In genomic region chr4:108650212-108651067, GRCh38 we compare ENCODE assay signal across 8 cellular contexts. TPM values are rescaled to one million over a fixed set of nuclear protein-coding genes. Genes with fewer than 3 reads are reported as not detected.
DNase-seq lines count a peak whose midpoint lies in the region; ATAC-seq and TF ChIP-seq lines count a peak whose summit lies in the region.

OSTC (plus strand) TSS chr4:108650599; CDS start chr4:108650656, 57 bp downstream.

- H2AFZ ChIP-seq in fibroblast of lung (ENCODE audit: low read length): peak within 1 kb of the TSS; percentile 82

- H3K27ac ChIP-seq in RWPE2 (ENCODE audit: poor library complexity, severe bottlenecking) (peak within 1 kb of the TSS; percentile 41), fibroblast of lung (ENCODE audit: insufficient read depth, low read length) (peak within 1 kb of the TSS; percentile 89)
- H3K27ac ChIP-seq in naive thymus-derived CD4-positive, alpha-beta T cell (ENCODE audit: low read depth, low read length): peak within 1 kb of the TSS; percentile 96

- H3K4me2 ChIP-seq in fibroblast of lung (ENCODE audit: extremely low read depth, insufficient read depth, low read length): peak within 1 kb of the TSS; percentile 75

- DNase-seq in EH (ENCODE audit: low read depth): peak; percentile 96
- DNase-seq in H4 (ENCODE audit: low spot score): peak; percentile 94
- peak; percentile 95 for DNase-seq in LoVo (ENCODE audit: low spot score)
- DNase-seq in RWPE2 (ENCODE audit: low spot score): peak; percentile 95
- peak; percentile 90 for DNase-seq in activated T-helper 2 cell treated with anti-CD3 and anti-CD28 coated beads, Interferon-gamma antibody, Interleukin-2, Interleukin-4, amounts not matched to agents 10 μg/mL and 5 μg/mL and 100 μg/mL, durations not matched to agents 14 hours and 24 hours and 36 hours (ENCODE audit: low spot score)
- peak; percentile 97 to 98 for DNase-seq in fibroblast of lung (ENCODE audit: low read depth in 2 of 2)
- DNase-seq in naive thymus-derived CD4-positive, alpha-beta T cell: peak; percentile 88 to 95 (median 91)
- peak; percentile 85 for DNase-seq in stimulated activated naive B cell treated with anti-CD40 and anti-IgM and Interleukin-4, amounts not matched to agents 10 μg/mL and 1 μg/mL and 100 μg/mL, for 72 hours

- H3K4me1 Mint-ChIP-seq in activated T-helper 2 cell treated with anti-CD3 and anti-CD28 coated beads, Interferon-gamma antibody, Interleukin-2, Interleukin-4, amounts not matched to agents 10 μg/mL and 5 μg/mL and 100 μg/mL, durations not matched to agents 14 hours and 24 hours and 36 hours (ENCODE audit: low read depth): peaks cover 21% of the 10 kb centered on the region
- H3K4me1 Mint-ChIP-seq in naive thymus-derived CD4-positive, alpha-beta T cell: peaks cover 22 to 50% (median 41%) of the 10 kb centered on the region in 7 donors
- H3K4me1 Mint-ChIP-seq in stimulated activated naive B cell treated with anti-CD40 and anti-IgM and Interleukin-4, amounts not matched to agents 10 μg/mL and 1 μg/mL and 100 μg/mL, for 72 hours: peaks cover 22 to 28% of the 10 kb centered on the region in 2 donors

- intact Hi-C loops in activated T-helper 2 cell treated with anti-CD3 and anti-CD28 coated beads, Interferon-gamma antibody, Interleukin-2, Interleukin-4, amounts not matched to agents 10 μg/mL and 5 μg/mL and 100 μg/mL, durations not matched to agents 14 hours and 24 hours and 36 hours (cut with micrococcal nuclease): loop anchor here (1.0 kb wide), 2 partner anchors 30 to 1165 kb away; partner anchors contain the start of genes GAR1 and RPL34
- intact Hi-C loops in naive thymus-derived CD4-positive, alpha-beta T cell (cut with micrococcal nuclease): loop anchor here (1.0 to 10.0 kb wide), 13 partner anchors 30 to 1864 kb away; partner anchors contain the start of genes CYP2U1 (in 2 of the 2), HADH (in 2 of the 2), RPL34 (in 2 of the 2) and ELOVL6 (in 1 of the 2)

- peaks cover 33% of the 10 kb centered on the region for H3K36me3 ChIP-seq in RWPE2 (ENCODE audit: low read depth)
- H3K36me3 ChIP-seq in fibroblast of lung (ENCODE audit: control insufficient read depth, insufficient read depth, low read length): no peaks in the 10 kb centered on the region
- peaks cover 0 to 3% (median 0%) of the 10 kb centered on the region in 3 experiments for H3K36me3 ChIP-seq in naive thymus-derived CD4-positive, alpha-beta T cell (ENCODE audit: control insufficient read depth in 2 of 3, insufficient read depth in 3 of 3, low read length in 3 of 3)

- H3K27ac Mint-ChIP-seq in activated T-helper 2 cell treated with anti-CD3 and anti-CD28 coated beads, Interferon-gamma antibody, Interleukin-2, Interleukin-4, amounts not matched to agents 10 μg/mL and 5 μg/mL and 100 μg/mL, durations not matched to agents 14 hours and 24 hours and 36 hours: peak within 1 kb of the TSS; percentile 92
- peak within 1 kb of the TSS; percentile 89 to 99 (median 98) for H3K27ac Mint-ChIP-seq in naive thymus-derived CD4-positive, alpha-beta T cell
- H3K27ac Mint-ChIP-seq in stimulated activated naive B cell treated with anti-CD40 and anti-IgM and Interleukin-4, amounts not matched to agents 10 μg/mL and 1 μg/mL and 100 μg/mL, for 72 hours: peak within 1 kb of the TSS; percentile 98

- H3K4me3 ChIP-seq in RWPE2 (ENCODE audit: severe bottlenecking): peak within 1 kb of the TSS; percentile 73
- H3K4me3 ChIP-seq in fibroblast of lung (replicated peaks in 1 of 4; ENCODE audit: control extremely low read depth in 1 of 4, insufficient read depth in 1 of 4, low read depth in 3 of 4, low read length in 4 of 4): peak within 1 kb of the TSS; percentile 60 to 98 (median 80)
- H3K4me3 ChIP-seq in naive thymus-derived CD4-positive, alpha-beta T cell (ENCODE audit: low read length): peak within 1 kb of the TSS; percentile 98

- CTCF ChIA-PET in naive thymus-derived CD4-positive, alpha-beta T cell (lab: Charles Lee): interaction anchor here (0.6 to 1.3 kb wide), 3 partner anchors 78 to 485 kb away, joined by 3 read pairs; no protein-coding TSS in a partner anchor

- H3K9me3 Mint-ChIP-seq in activated T-helper 2 cell treated with anti-CD3 and anti-CD28 coated beads, Interferon-gamma antibody, Interleukin-2, Interleukin-4, amounts not matched to agents 10 μg/mL and 5 μg/mL and 100 μg/mL, durations not matched to agents 14 hours and 24 hours and 36 hours: no peaks in the 10 kb centered on the region
- H3K9me3 Mint-ChIP-seq in naive thymus-derived CD4-positive, alpha-beta T cell: no peaks in the 10 kb centered on the region
- no peaks in the 10 kb centered on the region for H3K9me3 Mint-ChIP-seq in stimulated activated naive B cell treated with anti-CD40 and anti-IgM and Interleukin-4, amounts not matched to agents 10 μg/mL and 1 μg/mL and 100 μg/mL, for 72 hours

- POLR2A ChIA-PET in naive thymus-derived CD4-positive, alpha-beta T cell (lab: Charles Lee): interaction anchor here (0.5 to 3.2 kb wide), 13 partner anchors 11 to 479 kb away, joined by 3 to 37 read pairs (median 4); partner anchors contain the start of gene RPL34

- peaks cover 18% of the 10 kb centered on the region for H3K4me1 ChIP-seq in RWPE2 (ENCODE audit: insufficient read depth, poor library complexity, severe bottlenecking)
- peaks cover 3% of the 10 kb centered on the region for H3K4me1 ChIP-seq in fibroblast of lung (ENCODE audit: control insufficient read depth, extremely low read depth, insufficient read depth, low read length)
- H3K4me1 ChIP-seq in naive thymus-derived CD4-positive, alpha-beta T cell (ENCODE audit: control insufficient read depth in 2 of 2, insufficient read depth in 2 of 2, low read length in 2 of 2): peaks cover 8 to 13% of the 10 kb centered on the region in 2 donors

- peaks cover 48% of the 10 kb centered on the region for H3K79me2 ChIP-seq in fibroblast of lung (ENCODE audit: control insufficient read depth, insufficient read depth, low read length)

- H3K4me3 Mint-ChIP-seq in activated T-helper 2 cell treated with anti-CD3 and anti-CD28 coated beads, Interferon-gamma antibody, Interleukin-2, Interleukin-4, amounts not matched to agents 10 μg/mL and 5 μg/mL and 100 μg/mL, durations not matched to agents 14 hours and 24 hours and 36 hours (ENCODE audit: low read depth): peak within 1 kb of the TSS; percentile 97
- peak within 1 kb of the TSS; percentile 90 to 99 (median 94) for H3K4me3 Mint-ChIP-seq in naive thymus-derived CD4-positive, alpha-beta T cell
- H3K4me3 Mint-ChIP-seq in stimulated activated naive B cell treated with anti-CD40 and anti-IgM and Interleukin-4, amounts not matched to agents 10 μg/mL and 1 μg/mL and 100 μg/mL, for 72 hours: peak within 1 kb of the TSS; percentile 90 to 94

- H3K9me3 ChIP-seq in RWPE2 (ENCODE audit: severe bottlenecking) (no peaks in the 10 kb centered on the region), fibroblast of lung (ENCODE audit: control insufficient read depth, insufficient read depth, low read depth, low read length) (no peaks in the 10 kb centered on the region)
- no peaks in the 10 kb centered on the region for H3K9me3 ChIP-seq in naive thymus-derived CD4-positive, alpha-beta T cell (ENCODE audit: control insufficient read depth in 2 of 3, low read length in 3 of 3)

- TF ChIP-seq CTCF in RWPE2 (IDR thresholded peaks at IDR 0.05; ENCODE audit: poor library complexity, severe bottlenecking) (no peak), fibroblast of lung (conservative IDR thresholded peaks at IDR 0.05 in 1 of 2, IDR thresholded peaks at IDR 0.05 in 1 of 2; ENCODE audit: low read depth in 1 of 2, low read length in 2 of 2) (peak; percentile 21 to 24)

- ATAC-seq in RWPE2 (ENCODE audit: low read depth): peak; percentile 84
- ATAC-seq in naive thymus-derived CD4-positive, alpha-beta T cell: peak; percentile 94
- ATAC-seq in stimulated activated naive B cell treated with anti-CD40 and anti-IgM and Interleukin-4, amounts not matched to agents 10 μg/mL and 1 μg/mL and 100 μg/mL, for 72 hours (replicated peaks): peak; percentile 92 to 93

- no peaks in the 10 kb centered on the region for H4K20me1 ChIP-seq in fibroblast of lung (ENCODE audit: control insufficient read depth, extremely low read depth, insufficient read depth, low read length)

- H3K27me3 ChIP-seq in RWPE2 (ENCODE audit: insufficient read depth, poor library complexity, severe bottlenecking) (no peaks in the 10 kb centered on the region), fibroblast of lung (ENCODE audit: control insufficient read depth, insufficient read depth, low read length) (no peaks in the 10 kb centered on the region)
- H3K27me3 ChIP-seq in naive thymus-derived CD4-positive, alpha-beta T cell (ENCODE audit: control insufficient read depth in 2 of 2, insufficient read depth in 2 of 2, low read length in 2 of 2): no peaks in the 10 kb centered on the region

- H3K9ac ChIP-seq in fibroblast of lung (ENCODE audit: insufficient read depth, low read length): peak within 1 kb of the TSS; percentile 86

- no peaks in the 10 kb centered on the region for H3K27me3 Mint-ChIP-seq in activated T-helper 2 cell treated with anti-CD3 and anti-CD28 coated beads, Interferon-gamma antibody, Interleukin-2, Interleukin-4, amounts not matched to agents 10 μg/mL and 5 μg/mL and 100 μg/mL, durations not matched to agents 14 hours and 24 hours and 36 hours (ENCODE audit: low read depth)
- no peaks in the 10 kb centered on the region for H3K27me3 Mint-ChIP-seq in naive thymus-derived CD4-positive, alpha-beta T cell
- H3K27me3 Mint-ChIP-seq in stimulated activated naive B cell treated with anti-CD40 and anti-IgM and Interleukin-4, amounts not matched to agents 10 μg/mL and 1 μg/mL and 100 μg/mL, for 72 hours: no peaks in the 10 kb centered on the region

- H3K36me3 Mint-ChIP-seq in activated T-helper 2 cell treated with anti-CD3 and anti-CD28 coated beads, Interferon-gamma antibody, Interleukin-2, Interleukin-4, amounts not matched to agents 10 μg/mL and 5 μg/mL and 100 μg/mL, durations not matched to agents 14 hours and 24 hours and 36 hours (ENCODE audit: low read depth): peaks cover 26% of the 10 kb centered on the region
- peaks cover 0 to 14% (median 9%) of the 10 kb centered on the region in 5 donors for H3K36me3 Mint-ChIP-seq in naive thymus-derived CD4-positive, alpha-beta T cell
- peaks cover 11 to 20% of the 10 kb centered on the region in 2 donors for H3K36me3 Mint-ChIP-seq in stimulated activated naive B cell treated with anti-CD40 and anti-IgM and Interleukin-4, amounts not matched to agents 10 μg/mL and 1 μg/mL and 100 μg/mL, for 72 hours

RNA-seq across cellular contexts. Expression of gene OSTC, which starts in this region (rescaled TPM):
- 277 and 290 TPM in 2 replicates for total RNA-seq in H4 (2014; rRNA removed; shearing (Covaris generic))
- total RNA-seq in activated T-helper 2 cell treated with anti-CD3 and anti-CD28 coated beads, Interferon-gamma antibody, Interleukin-2, Interleukin-4, amounts not matched to agents 10 μg/mL and 5 μg/mL and 100 μg/mL, durations not matched to agents 14 hours and 24 hours and 36 hours: 113 and 115 TPM in 2 replicates
- total RNA-seq in fibroblast of lung: 108 and 171 TPM in 2 replicates
- polyA plus RNA-seq in fibroblast of lung: 154 and 312 TPM in 2 replicates
- 141 and 249 TPM in 2 replicates for polyA plus RNA-seq in fibroblast of lung (2012)
- 19.7 and 45.2 TPM in 2 replicates for polyA minus RNA-seq in fibroblast of lung (ENCODE audit: low replicate concordance)
- total RNA-seq in naive thymus-derived CD4-positive, alpha-beta T cell: 10 to 100 TPM; 31.8 to 98.2 (median 55.6) TPM
- polyA plus RNA-seq in naive thymus-derived CD4-positive, alpha-beta T cell: 100 to 1,000 TPM in 1 of 2 donors, 10 to 100 TPM in 1; 89.2 to 119 TPM

Comparison
In these comparisons a context has a peak if more than half of its experiments do, and no peak if none do; other contexts are left out.
1. Peak in every context shown above with its lines: DNase-seq, ATAC-seq, H3K4me3 ChIP-seq and H3K27ac ChIP-seq.
2. H3K27ac ChIP-seq: peak in every context shown above with its lines; median percentile 96 in naive thymus-derived CD4-positive, alpha-beta T cell; 89 in fibroblast of lung; 41 in RWPE2.